In the genomic region with DNA sequence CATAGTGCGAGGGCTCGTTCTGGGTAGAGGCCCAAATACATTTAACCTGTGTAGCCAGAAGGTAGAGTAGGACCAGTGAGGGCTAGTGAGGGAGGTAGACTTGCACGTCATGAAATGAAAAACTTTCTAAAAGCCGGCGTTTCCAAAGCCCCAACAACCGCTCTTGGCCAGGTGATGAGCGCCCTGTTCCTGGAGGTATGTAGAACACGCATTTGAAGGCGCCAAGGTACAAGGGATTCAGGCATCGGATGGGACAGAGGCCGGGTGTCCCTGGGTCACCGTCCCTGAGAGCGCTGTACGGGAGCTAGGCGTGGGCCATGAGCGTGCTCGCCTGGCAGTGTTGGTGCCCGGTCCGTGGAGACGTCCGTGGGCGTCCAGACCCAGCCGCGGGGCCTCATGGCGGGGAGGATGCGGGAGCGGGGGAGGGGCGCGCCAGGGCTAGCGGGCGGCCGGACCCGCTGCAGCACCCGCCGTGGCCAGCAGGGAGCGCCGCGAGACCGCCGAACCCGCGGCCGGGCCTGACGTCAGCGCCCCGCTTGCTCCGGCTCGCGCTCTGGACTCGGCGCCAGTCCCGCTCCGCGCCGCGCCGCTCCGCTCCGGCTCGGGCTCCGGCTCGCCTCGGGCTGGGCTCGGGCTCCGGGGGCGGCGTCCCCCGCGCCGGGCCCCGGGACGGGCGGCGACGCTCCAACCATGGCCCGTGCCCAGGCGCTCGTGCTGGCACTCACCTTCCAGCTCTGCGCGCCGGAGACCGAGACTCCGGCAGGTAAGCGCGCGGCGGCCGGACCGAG, we compare ENCODE assay signal across 8 cellular contexts. TPM values are rescaled to one million over a fixed set of nuclear protein-coding genes. Genes with fewer than 3 reads are reported as not detected.
DNase-seq lines count a peak whose midpoint lies in the region; ATAC-seq, FAIRE-seq and TF ChIP-seq lines count a peak whose summit lies in the region.

A gene (plus strand): TSS at position 568 of the 788 bp plus-strand sequence. CDS start 123 bp downstream, at position 691.

- H3K4me3 ChIP-seq in GM12864 (ENCODE audit: low read depth, low read length) (peak within 1 kb of the TSS; percentile 18; the same call in 1 of the 2 replicates), HepG2 (replicated peaks in 1 of 3; ENCODE audit: insufficient read depth in 1 of 3, low read depth in 2 of 3, low read length in 3 of 3) (peak within 1 kb of the TSS; percentile 67 to 99 (median 88))

- H3K27me3 Mint-ChIP-seq in activated CD4-positive, alpha-beta T cell treated with anti-CD3 and anti-CD28 coated beads, Interleukin-2, amount 10 ng/mL, durations not matched to agents 24 days and 14 days: peaks cover 56% of the 10 kb centered on the region

- no peaks in the 10 kb centered on the region for H3K9me3 ChIP-seq in HepG2 (ENCODE audit: low read length)

- H3K36me3 ChIP-seq in HepG2 (replicated peaks in 1 of 2; ENCODE audit: control insufficient read depth in 1 of 2, insufficient read depth in 2 of 2, low read length in 2 of 2): no peaks in the 10 kb centered on the region

- H3K4me3 Mint-ChIP-seq in activated CD4-positive, alpha-beta T cell treated with anti-CD3 and anti-CD28 coated beads, Interleukin-2, amount 10 ng/mL, durations not matched to agents 24 days and 14 days: peak within 1 kb of the TSS; percentile 78

- FAIRE-seq in HepG2 (lab: Jason Lieb, UNC): no peak

- peak within 1 kb of the TSS; percentile 96 for H3K4me2 ChIP-seq in HepG2 (ENCODE audit: low read depth, low read length)

- TF ChIP-seq RAD21 in HepG2 (CRISPR knock-in tag; IDR thresholded peaks at IDR 0.05): peak; percentile 99

- TF ChIP-seq EP300 in HepG2 (IDR thresholded peaks at IDR 0.05; ENCODE audit: low read depth in 2 of 2, low read length in 2 of 2): no peak
- TF ChIP-seq EP300 in HepG2 (CRISPR knock-in tag; IDR thresholded peaks at IDR 0.05; ENCODE audit: borderline replicate concordance): no peak

- peak within 1 kb of the TSS; percentile 38 for H2AFZ ChIP-seq in HepG2 (ENCODE audit: low read length)

- no peaks in the 10 kb centered on the region for H3K9me3 Mint-ChIP-seq in activated CD4-positive, alpha-beta T cell treated with anti-CD3 and anti-CD28 coated beads, Interleukin-2, amount 10 ng/mL, durations not matched to agents 24 days and 14 days

- H3K9ac ChIP-seq in HepG2 (ENCODE audit: insufficient read depth, low read depth, low read length): peak within 1 kb of the TSS; percentile 82

- in situ Hi-C loops in HepG2 (cut with HindIII; ENCODE audit: extremely low pct_ligation_motif_present, low pct_unique_long_range_greater_than_20kb): loop anchor here (10.0 kb wide), 3 partner anchors 219 to 869 kb away; no protein-coding TSS in a partner anchor

- H3K27ac Mint-ChIP-seq in activated CD4-positive, alpha-beta T cell treated with anti-CD3 and anti-CD28 coated beads, Interleukin-2, amount 10 ng/mL, durations not matched to agents 24 days and 14 days: peak within 1 kb of the TSS; percentile 19

- H3K27ac ChIP-seq in HepG2 (ENCODE audit: extremely low read length, insufficient read depth, low read length): peak within 1 kb of the TSS; percentile 49

- no peak for TF ChIP-seq POLR2A in HepG2 (IDR thresholded peaks at IDR 0.05; ENCODE audit: insufficient read depth in 1 of 2, low read depth in 2 of 2, low read length in 2 of 2)

- peaks cover 20% of the 10 kb centered on the region for H3K4me1 Mint-ChIP-seq in activated CD4-positive, alpha-beta T cell treated with anti-CD3 and anti-CD28 coated beads, Interleukin-2, amount 10 ng/mL, durations not matched to agents 24 days and 14 days

- H3K27me3 ChIP-seq in HepG2 (ENCODE audit: control insufficient read depth in 1 of 2, insufficient read depth in 2 of 2, low read length in 2 of 2): peaks cover 0 to 20% of the 10 kb centered on the region in 2 experiments; a peak in 1 of 5 replicates

- POLR2A ChIA-PET in HepG2 (lab: Yijun Ruan, JAX): no interaction called here

- no TSS peak for BruUV-seq in HepG2 (replicated peaks; lab: Mats Ljungman, UMichigan)

- TF ChIP-seq CTCF in GM12864 (IDR thresholded peaks at IDR 0.05; ENCODE audit: low read depth, low read length, missing control alignments) (peak; percentile 71), HepG2 (CRISPR knock-in tag; IDR thresholded peaks at IDR 0.05) (peak; percentile 75)

- H4K20me1 ChIP-seq in HepG2 (ENCODE audit: insufficient read depth, low read length): peaks cover 10% of the 10 kb centered on the region; the same call in 1 of the 2 replicates

- ATAC-seq in HG02852 (IDR thresholded peaks at IDR 0.05; ENCODE audit: unreplicated experiment): peak; percentile 71
- ATAC-seq in HepG2: peak; percentile 75
- ATAC-seq in GM18520 (IDR thresholded peaks at IDR 0.05; ENCODE audit: unreplicated experiment): no peak

- intact Hi-C loops in activated CD4-positive, alpha-beta T cell treated with anti-CD3 and anti-CD28 coated beads, Interleukin-2, amount 10 ng/mL, durations not matched to agents 24 days and 14 days (cut with micrococcal nuclease): loop anchor here (1.0 to 5.0 kb wide), 4 partner anchors 106 to 1471 kb away; no protein-coding TSS in a partner anchor
- intact Hi-C loops in HepG2 (cut with micrococcal nuclease; ENCODE audit: unreplicated experiment): loop anchor here (10.0 kb wide), 2 partner anchors 109 to 1469 kb away; no protein-coding TSS in a partner anchor

- peaks cover 39% of the 10 kb centered on the region for H3K4me1 ChIP-seq in HepG2 (ENCODE audit: insufficient read depth, low read length)

- CTCF ChIA-PET in HepG2 (lab: Yijun Ruan, JAX; ENCODE audit: low intra/inter-chr PET ratio, low total read pairs): interaction anchor here (0.7 to 2.0 kb wide), 4 partner anchors 105 to 1144 kb away, joined by 3 to 9 read pairs (median 4); no protein-coding TSS in a partner anchor

- DNase-seq in GM12864 (ENCODE audit: low read depth) (peak; percentile 5), NCI-H2227 (lab: John Stamatoyannopoulos, UW; ENCODE audit: unreplicated experiment) (peak; percentile 89), dedifferentiated amniotic fluid mesenchymal stem cell (ENCODE audit: extremely low spot score) (peak; percentile 58), HepG2 (ENCODE audit: low spot score) (peak; percentile 35)
- DNase-seq in activated CD4-positive, alpha-beta T cell treated with anti-CD3 and anti-CD28 coated beads, Interleukin-2, amount 10 ng/mL, durations not matched to agents 24 days and 14 days: peak; percentile 96
- peak; percentile 81 to 94 for DNase-seq in stimulated activated CD4-positive, alpha-beta T cell treated with anti-CD3 and anti-CD28 coated beads, Interleukin-2, amount 100 ng/mL, for 48 hours

- H3K79me2 ChIP-seq in HepG2 (ENCODE audit: insufficient read depth, low read length): peaks cover 19% of the 10 kb centered on the region

- WGBS in HepG2 (ENCODE audit: low lambda C conversion rate): 23% methylated on average over 4 of the region's 89 CpGs

- H3K36me3 Mint-ChIP-seq in activated CD4-positive, alpha-beta T cell treated with anti-CD3 and anti-CD28 coated beads, Interleukin-2, amount 10 ng/mL, durations not matched to agents 24 days and 14 days (ENCODE audit: low read depth): peaks cover 2% of the 10 kb centered on the region

TF ChIP-seq in HepG2, 621 proteins besides CTCF, POLR2A, EP300 and RAD21 (continues in another document):
- TF ChIP-seq, protein P1, sequence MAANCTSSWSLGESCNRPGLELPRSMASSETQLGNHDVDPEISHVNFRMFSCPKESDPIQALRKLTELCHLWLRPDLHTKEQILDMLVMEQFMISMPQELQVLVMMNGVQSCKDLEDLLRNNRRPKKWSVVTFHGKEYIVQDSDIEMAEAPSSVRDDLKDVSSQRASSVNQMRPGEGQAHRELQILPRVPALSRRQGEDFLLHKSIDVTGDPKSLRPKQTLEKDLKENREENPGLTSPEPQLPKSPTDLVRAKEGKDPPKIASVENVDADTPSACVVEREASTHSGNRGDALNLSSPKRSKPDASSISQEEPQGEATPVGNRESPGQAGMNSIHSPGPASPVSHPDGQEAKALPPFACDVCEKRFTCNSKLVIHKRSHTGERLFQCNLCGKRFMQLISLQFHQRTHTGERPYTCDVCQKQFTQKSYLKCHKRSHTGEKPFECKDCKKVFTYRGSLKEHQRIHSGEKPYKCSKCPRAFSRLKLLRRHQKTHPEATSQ (CRISPR knock-in tag; IDR thresholded peaks at IDR 0.05; ENCODE audit: borderline replicate concordance): no peak

RNA-seq across cellular contexts. Expression of the gene that starts here (rescaled TPM):
- total RNA-seq in activated CD4-positive, alpha-beta T cell treated with anti-CD3 and anti-CD28 coated beads, Interleukin-2, amount 10 ng/mL, durations not matched to agents 24 days and 14 days: 0.47 and 0.95 TPM in 2 replicates
- 11.0 and 21.6 TPM in 2 replicates for total RNA-seq in HepG2 (2016; rRNA removed; fragmentation: Illumina TruSeq; extraction: Trizol)
- 3.9 and 4.0 TPM in 2 replicates for total RNA-seq in HepG2 (2016; cell fraction: cytosol; rRNA removed; fragmentation: Illumina TruSeq; extraction: Trizol; ENCODE audit: low read depth)
- total RNA-seq in HepG2 (2016; cell fraction: insoluble cytoplasmic fraction; rRNA removed; fragmentation: Illumina TruSeq; extraction: Trizol): 9.4 and 20.9 TPM in 2 replicates
- 14.5 and 15.1 TPM in 2 replicates for total RNA-seq in HepG2 (2016; cell fraction: membrane; rRNA removed; fragmentation: Illumina TruSeq; extraction: Trizol)
- 20.3 and 29.1 TPM in 2 replicates for total RNA-seq in HepG2 (2016; cell fraction: nucleus; rRNA removed; fragmentation: Illumina TruSeq; extraction: Trizol)
- polyA plus RNA-seq in HepG2 (2011; rRNA removed): 22.3 and 27.8 TPM in 2 replicates
- polyA plus RNA-seq in HepG2 (2011; cell fraction: cytosol; rRNA removed): 16.2 and 24.5 TPM in 2 replicates
- 56.1 and 65.4 TPM in 2 replicates for polyA plus RNA-seq in HepG2 (2011; cell fraction: nucleus; rRNA removed)
- 12.1 and 22.3 TPM in 2 replicates for polyA plus RNA-seq in HepG2 (2012)
- 1.8 and 2.3 TPM in 2 replicates for polyA plus RNA-seq in HepG2 (2016; cell fraction: cytosol; fragmentation: Illumina TruSeq; extraction: Trizol; ENCODE audit: low read depth)
- 9.7 and 12.0 TPM in 2 replicates for polyA plus RNA-seq in HepG2 (2016; cell fraction: insoluble cytoplasmic fraction; fragmentation: Illumina TruSeq; extraction: Trizol; ENCODE audit: low read depth)
- polyA plus RNA-seq in HepG2 (2016; cell fraction: membrane; fragmentation: Illumina TruSeq; extraction: Trizol; ENCODE audit: low read depth): 6.6 and 8.7 TPM in 2 replicates
- polyA plus RNA-seq in HepG2 (2016; cell fraction: nucleus; fragmentation: Illumina TruSeq; extraction: Trizol; ENCODE audit: insufficient read depth, low read depth): 46.5 and 51.1 TPM in 2 replicates
- polyA minus RNA-seq in HepG2 (2011; rRNA and poly(A)+ RNA removed; ENCODE audit: low replicate concordance): 28.3 and 104 TPM in 2 replicates
- 33.6 and 37.1 TPM in 2 replicates for polyA minus RNA-seq in HepG2 (2011; cell fraction: cytosol; rRNA and poly(A)+ RNA removed)
- 18.0 and 19.9 TPM in 2 replicates for polyA minus RNA-seq in HepG2 (2011; cell fraction: nucleus; rRNA and poly(A)+ RNA removed)

Comparison
In these comparisons a context has a peak if more than half of its experiments do, and no peak if none do; other contexts are left out.
1. Peak in DNase-seq in activated CD4-positive, alpha-beta T cell treated with anti-CD3 and anti-CD28 coated beads, Interleukin-2, amount 10 ng/mL, durations not matched to agents 24 days and 14 days; RNA of the gene not detected or under 1 TPM.
2. DNase-seq: peak in every context shown above with its lines; median percentile 96 in activated CD4-positive, alpha-beta T cell treated with anti-CD3 and anti-CD28 coated beads, Interleukin-2, amount 10 ng/mL, durations not matched to agents 24 days and 14 days; 89 in NCI-H2227; 88 in stimulated activated CD4-positive, alpha-beta T cell treated with anti-CD3 and anti-CD28 coated beads, Interleukin-2, amount 100 ng/mL, for 48 hours; 58 in dedifferentiated amniotic fluid mesenchymal stem cell; 35 in HepG2; 5 in GM12864.